ENCODE assay signal across 25 cellular contexts in the genomic region with DNA sequence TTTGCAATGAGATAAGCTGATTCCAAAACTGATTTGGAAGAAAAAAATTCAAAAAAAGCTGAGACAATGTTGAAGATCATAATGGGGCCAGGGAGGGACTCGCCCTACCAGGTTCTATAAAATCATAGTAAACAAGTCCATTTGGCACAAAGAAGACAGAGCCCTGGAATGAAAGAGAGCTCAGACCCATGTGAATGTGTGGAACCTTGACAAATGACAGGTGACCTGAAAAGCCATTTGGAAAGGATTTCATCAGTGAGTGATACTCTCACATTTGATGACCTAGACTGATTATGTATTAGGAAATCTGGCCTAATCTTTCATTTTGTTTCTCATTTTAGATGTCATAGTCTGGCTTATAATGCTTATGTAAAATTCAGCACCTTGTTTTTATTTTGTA.
"Had no signal": no experiment of that assay in that cellular context is flagged by ENCODE, and none has a peak within 500 bp of the region (broad histone marks: within the 10 kb centered on the region; RNA-seq: fewer than 3 reads in every experiment).

No MANE protein-coding gene starts in this region.

- ATAC-seq: activated CD8-positive, alpha-beta T cell treated with anti-CD3 and anti-CD28 coated beads for 36 hours; body of pancreas had no signal

- H3K4me3 Mint-ChIP-seq: activated CD4-positive, alpha-beta T cell treated with anti-CD3 and anti-CD28 coated beads, Interleukin-2, amount 10 ng/mL, durations not matched to agents 7 days and 5 days; activated CD8-positive, alpha-beta T cell treated with anti-CD3 and anti-CD28 coated beads for 36 hours; activated naive CD4-positive, alpha-beta T cell treated with anti-CD3 and anti-CD28 coated beads, Interleukin-2, amount 10 ng/mL, durations not matched to agents 7 days and 5 days; activated naive CD8-positive, alpha-beta T cell treated with anti-CD3 and anti-CD28 coated beads, Interleukin-2, amount 10 ng/mL, durations not matched to agents 7 days and 5 days; IgD-negative memory B cell had no signal

- H3K27me3 Mint-ChIP-seq: activated CD4-positive, alpha-beta T cell treated with anti-CD3 and anti-CD28 coated beads, Interleukin-2, amount 10 ng/mL, durations not matched to agents 7 days and 5 days; activated CD8-positive, alpha-beta T cell treated with anti-CD3 and anti-CD28 coated beads for 36 hours; activated naive CD4-positive, alpha-beta T cell treated with anti-CD3 and anti-CD28 coated beads, Interleukin-2, amount 10 ng/mL, durations not matched to agents 7 days and 5 days; activated naive CD8-positive, alpha-beta T cell treated with anti-CD3 and anti-CD28 coated beads, Interleukin-2, amount 10 ng/mL, durations not matched to agents 7 days and 5 days; IgD-negative memory B cell had no signal

- H3K27ac Mint-ChIP-seq: activated CD4-positive, alpha-beta T cell treated with anti-CD3 and anti-CD28 coated beads, Interleukin-2, amount 10 ng/mL, durations not matched to agents 7 days and 5 days; activated CD8-positive, alpha-beta T cell treated with anti-CD3 and anti-CD28 coated beads for 36 hours; activated naive CD4-positive, alpha-beta T cell treated with anti-CD3 and anti-CD28 coated beads, Interleukin-2, amount 10 ng/mL, durations not matched to agents 7 days and 5 days; activated naive CD8-positive, alpha-beta T cell treated with anti-CD3 and anti-CD28 coated beads, Interleukin-2, amount 10 ng/mL, durations not matched to agents 7 days and 5 days; activated T-helper 2 cell treated with anti-CD3 and anti-CD28 coated beads, Interferon-gamma antibody, Interleukin-2, Interleukin-4, amounts not matched to agents 10 μg/mL and 5 μg/mL and 100 μg/mL, durations not matched to agents 14 hours and 24 hours and 36 hours had no signal

- H3K4me1 ChIP-seq: body of pancreas had no signal

- DNase-seq: activated CD4-positive, alpha-beta T cell treated with anti-CD3 and anti-CD28 coated beads, Interleukin-2, amount 10 ng/mL, durations not matched to agents 7 days and 5 days; activated CD4-positive, CD25-positive, alpha-beta regulatory T cell; activated CD8-positive, alpha-beta memory T cell treated with anti-CD3 and anti-CD28 coated beads, Interleukin-2, amount 50 U/mL, for 4 hours; activated CD8-positive, alpha-beta T cell treated with anti-CD3 and anti-CD28 coated beads for 36 hours; activated gamma-delta T cell treated with Interleukin-2 at 50 U/mL for 16 hours; activated naive CD4-positive, alpha-beta T cell treated with anti-CD3 and anti-CD28 coated beads, Interleukin-2, amount 10 ng/mL, durations not matched to agents 7 days and 5 days; activated naive CD8-positive, alpha-beta T cell treated with anti-CD3 and anti-CD28 coated beads, Interleukin-2, amount 10 ng/mL, durations not matched to agents 7 days and 5 days; body of pancreas; central memory CD4-positive, alpha-beta T cell; KG1; NCI-H1092; NCI-H1417 treated with DMSO at 0.1 percent for 48 hours; NCI-H1694; NCI-H2029; NCI-H2107; NCI-H345; NCI-H510A; NCI-H526 treated with DMSO at 0.1 percent for 48 hours; NCI-H82; SIG-M5; T-helper 2 cell; T1000 had no signal

- H3K4me1 Mint-ChIP-seq: activated naive CD8-positive, alpha-beta T cell treated with anti-CD3 and anti-CD28 coated beads, Interleukin-2, amount 10 ng/mL, durations not matched to agents 7 days and 5 days; IgD-negative memory B cell had no signal

- H3K27ac ChIP-seq: ascending aorta, body of pancreas had no signal

- H3K9me3 ChIP-seq: ascending aorta, body of pancreas had no signal

- H3K9me3 Mint-ChIP-seq: activated CD4-positive, alpha-beta T cell treated with anti-CD3 and anti-CD28 coated beads, Interleukin-2, amount 10 ng/mL, durations not matched to agents 7 days and 5 days; activated CD8-positive, alpha-beta T cell treated with anti-CD3 and anti-CD28 coated beads for 36 hours; activated naive CD4-positive, alpha-beta T cell treated with anti-CD3 and anti-CD28 coated beads, Interleukin-2, amount 10 ng/mL, durations not matched to agents 7 days and 5 days; activated naive CD8-positive, alpha-beta T cell treated with anti-CD3 and anti-CD28 coated beads, Interleukin-2, amount 10 ng/mL, durations not matched to agents 7 days and 5 days; activated T-helper 2 cell treated with anti-CD3 and anti-CD28 coated beads, Interferon-gamma antibody, Interleukin-2, Interleukin-4, amounts not matched to agents 10 μg/mL and 5 μg/mL and 100 μg/mL, durations not matched to agents 14 hours and 24 hours and 36 hours; IgD-negative memory B cell had no signal

- H3K27me3 ChIP-seq: ascending aorta, body of pancreas had no signal

- H3K4me3 ChIP-seq: ascending aorta, body of pancreas had no signal
